Comparison of ENCODE assay signal across 9 cellular contexts in genomic region chr12:1595026-1595561, GRCh38. TPM values are rescaled to one million over a fixed set of nuclear protein-coding genes. Genes with fewer than 3 reads are reported as not detected.
DNase-seq lines count a peak whose midpoint lies in the region; ATAC-seq, FAIRE-seq and TF ChIP-seq lines count a peak whose summit lies in the region.
"Had no signal": no experiment of that assay in that cellular context is flagged by ENCODE, and none has a peak within 500 bp of the region (broad histone marks: within the 10 kb centered on the region; RNA-seq: fewer than 3 reads in every experiment).

No MANE protein-coding gene starts in this region.

- H3K4me2 ChIP-seq in parathyroid adenoma (ENCODE audit: low read length), result peak overlapping the region; percentile 88

- H3K36me3 Mint-ChIP-seq in T-helper 17 cell (ENCODE audit: low read depth), result no peaks in the 10 kb centered on the region

- peaks cover 19% of the 10 kb centered on the region for H3K4me1 ChIP-seq in parathyroid adenoma

- H3K4me3 ChIP-seq in parathyroid adenoma (ENCODE audit: low read depth, low read length), result peak overlapping the region; percentile 76

- H3K9ac ChIP-seq in parathyroid adenoma, result peak overlapping the region; percentile 38

- H3K27me3 Mint-ChIP-seq in T-helper 17 cell, result no peaks in the 10 kb centered on the region

- H3K9me3 ChIP-seq in T-helper 17 cell (ENCODE audit: control insufficient read depth, low read length, poor library complexity, severe bottlenecking), result no peaks in the 10 kb centered on the region
- no peaks in the 10 kb centered on the region for H3K9me3 ChIP-seq in parathyroid adenoma (ENCODE audit: control insufficient read depth, low read length)

- H3K4me1 Mint-ChIP-seq in T-helper 17 cell, result peaks cover 38% of the 10 kb centered on the region

- peak overlapping the region; percentile 90 for H2AFZ ChIP-seq in parathyroid adenoma

- no peaks in the 10 kb centered on the region for H3K36me3 ChIP-seq in parathyroid adenoma (ENCODE audit: control insufficient read depth, insufficient read depth, low read length)

- DNase-seq in DMS53 (lab: John Stamatoyannopoulos, UW) (peak; percentile 69), DMS53 treated with DMSO at 0.1 percent for 48 hours (lab: John Stamatoyannopoulos, UW; ENCODE audit: unreplicated experiment) (no peak), T-helper 17 cell (no peak), fibroblast of peridontal ligament (ENCODE audit: extremely low read depth) (peak; percentile 67), D721Med (ENCODE audit: insufficient read length, low spot score) (no peak), OCI-M2 (lab: John Stamatoyannopoulos, UW; ENCODE audit: unreplicated experiment) (no peak), mesenteric fat pad (ENCODE audit: low spot score) (no peak)

- H3K27me3 ChIP-seq in parathyroid adenoma (ENCODE audit: control insufficient read depth, insufficient read depth, low read length), result no peaks in the 10 kb centered on the region

- H3K79me2 ChIP-seq in parathyroid adenoma, result peaks cover 31% of the 10 kb centered on the region

- peak overlapping the region; percentile 96 for H3K4me3 Mint-ChIP-seq in T-helper 17 cell

- H3K27ac Mint-ChIP-seq in T-helper 17 cell, result peak overlapping the region; percentile 97

- FAIRE-seq in D721Med (lab: Jason Lieb, UNC), result no peak
- FAIRE-seq: A204.1 had no signal

- ATAC-seq in T-helper 17 cell, result no peak

- peak overlapping the region; percentile 94 for H3K27ac ChIP-seq in parathyroid adenoma

- no peak for TF ChIP-seq CTCF in parathyroid adenoma (IDR thresholded peaks at IDR 0.05)
- TF ChIP-seq CTCF in D721Med (IDR thresholded peaks at IDR 0.05; ENCODE audit: insufficient read depth, missing control alignments), result no peak

RNA-seq across cellular contexts. Expression of gene FBXL14, which starts 0.7 kb away (rescaled TPM):
- total RNA-seq in T-helper 17 cell (10 to 100 TPM; 26.7 to 30.0 TPM), mesenteric fat pad (8.4 TPM)

RNA-seq across cellular contexts. Expression of gene WNT5B, which starts 33.9 kb away (rescaled TPM):
- total RNA-seq in T-helper 17 cell (not detected), mesenteric fat pad (2.3 TPM)

Comparison
In these comparisons a context has a peak if more than half of its experiments do, and no peak if none do; other contexts are left out.
1. DNase-seq: peak in DMS53 (single experiment) and fibroblast of peridontal ligament (single experiment); none in DMS53 treated with DMSO at 0.1 percent for 48 hours (single experiment), T-helper 17 cell (0 of 3), D721Med (single experiment), OCI-M2 (single experiment) and mesenteric fat pad (single experiment).